In the genomic region with DNA sequence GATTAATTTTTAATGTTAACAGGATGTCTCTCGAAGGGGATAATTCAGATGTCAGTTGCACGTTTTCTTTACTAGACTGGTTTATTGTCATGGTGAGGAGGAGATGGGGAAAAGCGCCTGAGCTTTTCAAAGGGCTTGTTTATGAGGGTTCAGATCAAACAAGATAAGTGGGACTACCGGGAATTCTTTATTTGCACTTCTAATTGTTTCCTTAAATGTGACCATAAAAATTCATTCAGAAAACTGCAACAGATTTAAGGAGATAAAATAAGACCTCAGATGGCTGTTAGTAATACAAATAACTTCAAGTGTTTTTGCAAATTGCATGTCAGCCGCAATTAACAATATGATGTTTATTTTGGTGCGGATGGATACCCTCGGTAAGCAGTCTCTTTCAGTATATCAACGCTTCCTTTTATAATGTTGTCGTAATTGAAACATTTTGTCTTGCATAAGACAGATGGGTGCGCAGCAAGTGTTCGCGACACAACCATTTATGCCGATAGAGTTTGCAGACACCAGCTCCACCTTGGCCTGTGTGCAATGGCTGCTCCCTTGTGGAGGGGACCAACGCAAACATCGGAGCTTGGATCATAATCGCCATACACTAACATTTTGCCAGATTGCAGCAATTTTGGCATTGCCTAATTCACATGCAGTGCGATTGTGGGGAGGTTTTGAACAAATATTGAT, we compare ENCODE assay signal across 19 cellular contexts.
DNase-seq lines count a peak whose midpoint lies in the region; ATAC-seq, FAIRE-seq and TF ChIP-seq lines count a peak whose summit lies in the region.
"Had no signal": no experiment of that assay in that cellular context is flagged by ENCODE, and none has a peak within 500 bp of the region (broad histone marks: within the 10 kb centered on the region; RNA-seq: fewer than 3 reads in every experiment).

No MANE protein-coding gene starts in this region.

- ATAC-seq in GM23338 (no peak), GM19023 (IDR thresholded peaks at IDR 0.05; ENCODE audit: unreplicated experiment) (no peak)
- ATAC-seq in activated naive CD4-positive, alpha-beta T cell treated with anti-CD3 and anti-CD28 coated beads, Interleukin-2, amount 50 U/mL, for 72 hours: no peak
- ATAC-seq: activated CD8-positive, alpha-beta T cell treated with anti-CD3 and anti-CD28 coated beads, Interleukin-2, amount 10 ng/mL, durations not matched to agents 7 days and 5 days; activated naive CD8-positive, alpha-beta T cell treated with anti-CD3 and anti-CD28 coated beads, Interleukin-2, amount 50 U/mL, for 24 hours; activated T-cell treated with anti-CD3 and anti-CD28 coated beads, Interleukin-2, amount 50 U/mL, for 72 hours; GM12878; Right ventricle myocardium inferior had no signal

- TF ChIP-seq CTCF in GM23338 (conservative IDR thresholded peaks at IDR 0.05; ENCODE audit: low read depth in 2 of 2): peak in 1 of 2 experiments; percentile 34; a peak in 2 of 4 replicates

- H3K4me3 Mint-ChIP-seq in GM23338: no peak overlapping the region
- H3K4me3 Mint-ChIP-seq: activated CD8-positive, alpha-beta T cell treated with anti-CD3 and anti-CD28 coated beads, Interleukin-2, amount 10 ng/mL, durations not matched to agents 7 days and 5 days; activated naive CD8-positive, alpha-beta T cell treated with anti-CD3 and anti-CD28 coated beads, Interleukin-2, amount 50 U/mL, for 24 hours; activated T-cell treated with anti-CD3 and anti-CD28 coated beads, Interleukin-2, amount 50 U/mL, for 72 hours; dendritic cell treated with granulocyte-macrophage colony-stimulating factor and Interleukin-4, amounts not matched to agents 40 ng/mL and 50 ng/mL, for 4 days had no signal

- FAIRE-seq in islet of Langerhans (lab: Jason Lieb, UNC): peak; percentile 89
- FAIRE-seq: G401.6, GM12878 had no signal

- H3K27me3 ChIP-seq in GM23338 (ENCODE audit: insufficient read depth): no peaks in the 10 kb centered on the region
- H3K27me3 ChIP-seq: suprapubic skin had no signal

- H2AFZ ChIP-seq in GM23338: peak overlapping the region; percentile 66; the same call in 1 of the 2 replicates
- H2AFZ ChIP-seq: parathyroid adenoma had no signal

- H3K27ac ChIP-seq in GM23338 (ENCODE audit: low read depth): no peak overlapping the region
- H3K27ac ChIP-seq: parathyroid adenoma, suprapubic skin, WERI-Rb-1 had no signal

- H4K20me1 ChIP-seq in GM23338 (replicated peaks; ENCODE audit: insufficient read depth): no peaks in the 10 kb centered on the region

- H3K4me1 ChIP-seq in GM23338 (ENCODE audit: insufficient read depth): no peaks in the 10 kb centered on the region
- H3K4me1 ChIP-seq: parathyroid adenoma, suprapubic skin had no signal

- H3K36me3 Mint-ChIP-seq in GM23338 (ENCODE audit: low read depth): no peaks in the 10 kb centered on the region
- H3K36me3 Mint-ChIP-seq in activated naive CD4-positive, alpha-beta T cell treated with anti-CD3 and anti-CD28 coated beads, Interleukin-2, amount 50 U/mL, for 72 hours: no peaks in the 10 kb centered on the region

- no peak overlapping the region for H3K4me2 ChIP-seq in GM23338

- no peaks in the 10 kb centered on the region for H3K27me3 Mint-ChIP-seq in GM23338 (ENCODE audit: insufficient read depth, low read depth, poor library complexity)

- H3K9me3 Mint-ChIP-seq in GM23338: peaks cover 3% of the 10 kb centered on the region; the same call in 1 of the 3 replicates
- H3K9me3 Mint-ChIP-seq in activated naive CD4-positive, alpha-beta T cell treated with anti-CD3 and anti-CD28 coated beads, Interleukin-2, amount 50 U/mL, for 72 hours: no peaks in the 10 kb centered on the region
- H3K9me3 Mint-ChIP-seq: activated naive CD8-positive, alpha-beta T cell treated with anti-CD3 and anti-CD28 coated beads, Interleukin-2, amount 50 U/mL, for 24 hours; activated T-cell treated with anti-CD3 and anti-CD28 coated beads, Interleukin-2, amount 50 U/mL, for 72 hours; dendritic cell treated with granulocyte-macrophage colony-stimulating factor and Interleukin-4, amounts not matched to agents 40 ng/mL and 50 ng/mL, for 4 days had no signal

- peaks cover 8% of the 10 kb centered on the region; the same call in 1 of the 2 replicates for H3K9me2 ChIP-seq in GM23338 (ENCODE audit: insufficient read depth)

- H3F3A ChIP-seq in GM23338 (replicated peaks; ENCODE audit: low read depth): no peaks in the 10 kb centered on the region

- H3K79me2 ChIP-seq in GM23338 (replicated peaks; ENCODE audit: insufficient read depth): no peaks in the 10 kb centered on the region
- H3K79me2 ChIP-seq: parathyroid adenoma had no signal

- no peak overlapping the region for H3K4me3 ChIP-seq in GM23338
- H3K4me3 ChIP-seq: GM12878, lung, suprapubic skin had no signal

- peaks cover 13% of the 10 kb centered on the region for H3K4me1 Mint-ChIP-seq in GM23338
- H3K4me1 Mint-ChIP-seq: activated naive CD8-positive, alpha-beta T cell treated with anti-CD3 and anti-CD28 coated beads, Interleukin-2, amount 50 U/mL, for 24 hours had no signal

- no peaks in the 10 kb centered on the region for H3K36me3 ChIP-seq in GM23338 (ENCODE audit: insufficient read depth)
- H3K36me3 ChIP-seq: suprapubic skin, WERI-Rb-1 had no signal

- no peak for DNase-seq in GM23338 (ENCODE audit: low spot score)
- DNase-seq in NCI-H187 (lab: John Stamatoyannopoulos, UW): peak; percentile 48 to 59
- peak; percentile 79 for DNase-seq in NCI-H510A (lab: John Stamatoyannopoulos, UW)
- DNase-seq in KG1 (lab: John Stamatoyannopoulos, UW): no peak
- DNase-seq in activated naive CD4-positive, alpha-beta T cell treated with anti-CD3 and anti-CD28 coated beads, Interleukin-2, amount 50 U/mL, for 72 hours (ENCODE audit: low spot score in 2 of 2): no peak
- DNase-seq in kidney glomerular epithelial cell (lab: John Stamatoyannopoulos, UW): no peak
- DNase-seq: activated CD8-positive, alpha-beta T cell treated with anti-CD3 and anti-CD28 coated beads, Interleukin-2, amount 10 ng/mL, durations not matched to agents 7 days and 5 days; activated naive CD8-positive, alpha-beta T cell treated with anti-CD3 and anti-CD28 coated beads, Interleukin-2, amount 50 U/mL, for 24 hours; activated T-cell treated with anti-CD3 and anti-CD28 coated beads, Interleukin-2, amount 50 U/mL, for 72 hours; WERI-Rb-1 had no signal

- H3K27ac Mint-ChIP-seq in GM23338: no peak overlapping the region
- no peak overlapping the region for H3K27ac Mint-ChIP-seq in activated naive CD4-positive, alpha-beta T cell treated with anti-CD3 and anti-CD28 coated beads, Interleukin-2, amount 50 U/mL, for 72 hours
- H3K27ac Mint-ChIP-seq: activated CD8-positive, alpha-beta T cell treated with anti-CD3 and anti-CD28 coated beads, Interleukin-2, amount 10 ng/mL, durations not matched to agents 7 days and 5 days; activated naive CD8-positive, alpha-beta T cell treated with anti-CD3 and anti-CD28 coated beads, Interleukin-2, amount 50 U/mL, for 24 hours; activated T-cell treated with anti-CD3 and anti-CD28 coated beads, Interleukin-2, amount 50 U/mL, for 72 hours; dendritic cell treated with granulocyte-macrophage colony-stimulating factor and Interleukin-4, amounts not matched to agents 40 ng/mL and 50 ng/mL, for 4 days had no signal

TF ChIP-seq in GM23338, 12 proteins besides CTCF, POLR2A, EP300 and RAD21 (continues in another document):
- TF ChIP-seq EZH2 (IDR thresholded peaks at IDR 0.05; ENCODE audit: low read depth, unreplicated experiment): no peak
- no peak for TF ChIP-seq ZNF331 (CRISPR knock-in tag; IDR thresholded peaks at IDR 0.05; ENCODE audit: low read depth)
- TF ChIP-seq JUNB (IDR thresholded peaks at IDR 0.05; ENCODE audit: unreplicated experiment): no peak
- no peak for TF ChIP-seq CREB1 (CRISPR knock-in tag; IDR thresholded peaks at IDR 0.05; ENCODE audit: low read depth)
- TF ChIP-seq, protein P1, sequence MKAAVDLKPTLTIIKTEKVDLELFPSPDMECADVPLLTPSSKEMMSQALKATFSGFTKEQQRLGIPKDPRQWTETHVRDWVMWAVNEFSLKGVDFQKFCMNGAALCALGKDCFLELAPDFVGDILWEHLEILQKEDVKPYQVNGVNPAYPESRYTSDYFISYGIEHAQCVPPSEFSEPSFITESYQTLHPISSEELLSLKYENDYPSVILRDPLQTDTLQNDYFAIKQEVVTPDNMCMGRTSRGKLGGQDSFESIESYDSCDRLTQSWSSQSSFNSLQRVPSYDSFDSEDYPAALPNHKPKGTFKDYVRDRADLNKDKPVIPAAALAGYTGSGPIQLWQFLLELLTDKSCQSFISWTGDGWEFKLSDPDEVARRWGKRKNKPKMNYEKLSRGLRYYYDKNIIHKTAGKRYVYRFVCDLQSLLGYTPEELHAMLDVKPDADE (IDR thresholded peaks at IDR 0.05): no peak

Comparison
In these comparisons a context has a peak if more than half of its experiments do, and no peak if none do; other contexts are left out.
1. DNase-seq: peak in NCI-H187 (2 of 2) and NCI-H510A (single experiment); none in GM23338 (single experiment), KG1 (single experiment), activated naive CD4-positive, alpha-beta T cell treated with anti-CD3 and anti-CD28 coated beads, Interleukin-2, amount 50 U/mL, for 72 hours (0 of 2) and kidney glomerular epithelial cell (single experiment).